In genomic region chr3:40387001-40387894, GRCh38 we compare ENCODE assay signal across 8 cellular contexts. TPM values are rescaled to one million over a fixed set of nuclear protein-coding genes. Genes with fewer than 3 reads are reported as not detected.
DNase-seq lines count a peak whose midpoint lies in the region; ATAC-seq and TF ChIP-seq lines count a peak whose summit lies in the region.

ENTPD3 (plus strand) TSS chr3:40387184; CDS start chr3:40388058, 874 bp downstream.

- H3K4me1 Mint-ChIP-seq in natural killer cell treated with Interleukin-12 subunit alpha and Interleukin-12 subunit beta and Interleukin-15 and Interleukin-18, amount 100 ng/mL, for 72 hours (ENCODE audit: low read depth in 2 of 2), result peaks cover 0 to 4% of the 10 kb centered on the region in 2 donors

- H3K27ac Mint-ChIP-seq in natural killer cell treated with Interleukin-12 subunit alpha and Interleukin-12 subunit beta and Interleukin-15 and Interleukin-18, amount 100 ng/mL, for 72 hours, result no peak within 1 kb of the TSS

- H3K4me3 Mint-ChIP-seq in natural killer cell treated with Interleukin-12 subunit alpha and Interleukin-12 subunit beta and Interleukin-15 and Interleukin-18, amount 100 ng/mL, for 72 hours, result peak within 1 kb of the TSS; percentile 47

- no peaks in the 10 kb centered on the region for H3K9me3 Mint-ChIP-seq in natural killer cell treated with Interleukin-12 subunit alpha and Interleukin-12 subunit beta and Interleukin-15 and Interleukin-18, amount 100 ng/mL, for 72 hours

- DNase-seq in DMS153 (lab: John Stamatoyannopoulos, UW), result peak; percentile 3
- no peak for DNase-seq in DMS153 treated with DMSO at 0.1 percent for 48 hours (lab: John Stamatoyannopoulos, UW; ENCODE audit: unreplicated experiment)
- DNase-seq in activated T-cell treated with anti-CD3 and anti-CD28 coated beads for 4 hours, result peak; percentile 11
- DNase-seq in erythroblast (lab: John Stamatoyannopoulos, UW), result peak; percentile 53 to 67
- DNase-seq in natural killer cell treated with Interleukin-12 subunit alpha and Interleukin-12 subunit beta and Interleukin-15 and Interleukin-18, amount 100 ng/mL, for 72 hours (ENCODE audit: low spot score), result no peak
- no peak for DNase-seq in NCI-H446 (lab: John Stamatoyannopoulos, UW)

- peaks cover 16 to 31% of the 10 kb centered on the region in 2 donors for H3K27me3 Mint-ChIP-seq in natural killer cell treated with Interleukin-12 subunit alpha and Interleukin-12 subunit beta and Interleukin-15 and Interleukin-18, amount 100 ng/mL, for 72 hours

- ATAC-seq in natural killer cell treated with Interleukin-12 subunit alpha and Interleukin-12 subunit beta and Interleukin-15 and Interleukin-18, amount 100 ng/mL, for 72 hours, result peak; percentile 74 to 83
- no peak for ATAC-seq in HG03354 (IDR thresholded peaks at IDR 0.05; ENCODE audit: poor library complexity, severe bottlenecking, unreplicated experiment)

- no peaks in the 10 kb centered on the region for H3K36me3 Mint-ChIP-seq in natural killer cell treated with Interleukin-12 subunit alpha and Interleukin-12 subunit beta and Interleukin-15 and Interleukin-18, amount 100 ng/mL, for 72 hours

- no peak for TF ChIP-seq POLR2A in erythroblast (IDR thresholded peaks at IDR 0.05; ENCODE audit: low read length)

- peak within 1 kb of the TSS; percentile 45 for H3K27ac ChIP-seq in temporal lobe (ENCODE audit: low read depth, low read length)

RNA-seq across cellular contexts. Expression of gene ENTPD3, which starts in this region (rescaled TPM):
- total RNA-seq in natural killer cell treated with Interleukin-12 subunit alpha and Interleukin-12 subunit beta and Interleukin-15 and Interleukin-18, amount 100 ng/mL, for 72 hours, result not detected
- total RNA-seq in temporal lobe, result 3.0 TPM

Comparison
In these comparisons a context has a peak if more than half of its experiments do, and no peak if none do; other contexts are left out.
1. DNase-seq: peak in DMS153 (single experiment), activated T-cell treated with anti-CD3 and anti-CD28 coated beads for 4 hours (single experiment) and erythroblast (2 of 2); none in DMS153 treated with DMSO at 0.1 percent for 48 hours (single experiment), natural killer cell treated with Interleukin-12 subunit alpha and Interleukin-12 subunit beta and Interleukin-15 and Interleukin-18, amount 100 ng/mL, for 72 hours (single experiment) and NCI-H446 (0 of 2).
2. Peak in ATAC-seq in natural killer cell treated with Interleukin-12 subunit alpha and Interleukin-12 subunit beta and Interleukin-15 and Interleukin-18, amount 100 ng/mL, for 72 hours; RNA of the gene not detected or under 1 TPM.